In the genomic region with DNA sequence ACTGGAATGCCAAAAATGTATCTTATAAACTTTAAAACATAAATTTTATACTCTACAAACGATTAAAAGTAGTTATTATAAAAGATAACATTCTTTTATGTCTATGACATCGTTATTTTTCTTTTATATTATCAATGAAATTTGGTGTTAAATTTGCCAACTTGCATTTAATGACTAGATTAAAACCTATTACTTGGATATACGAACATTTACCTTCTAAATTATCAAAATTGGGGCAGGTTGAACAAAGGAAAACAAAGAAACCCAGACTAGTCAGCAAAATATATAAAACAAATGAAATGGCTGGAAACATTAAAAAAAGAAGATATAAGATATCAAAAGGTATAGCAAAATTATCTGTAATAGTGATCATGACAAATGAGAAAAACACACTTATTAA, we compare ENCODE assay signal across 2 cellular contexts.
TF ChIP-seq lines count a peak whose summit lies in the region.

No MANE protein-coding gene starts in this region.

TF ChIP-seq in HepG2, 621 proteins besides CTCF, POLR2A, EP300 and RAD21:
- TF ChIP-seq AGO2 (optimal IDR thresholded peaks at IDR 0.05; ENCODE audit: low read depth, low read length) (no peak), ZNF484 (CRISPR knock-in tag; IDR thresholded peaks at IDR 0.05; ENCODE audit: borderline replicate concordance, low read depth) (no peak), MAFK (conservative IDR thresholded peaks at IDR 0.05 in 1 of 2, IDR thresholded peaks at IDR 0.05 in 1 of 2; ENCODE audit: low read length in 2 of 2) (peak; percentile 33 to 39; a peak in 2 of 4 replicates), NR1H2 (CRISPR knock-in tag; IDR thresholded peaks at IDR 0.05; ENCODE audit: borderline replicate concordance, low read depth) (no peak), MAFF (IDR thresholded peaks at IDR 0.05; ENCODE audit: low read depth, low read length) (peak; percentile 35; the same call in 1 of the 2 replicates), ZNF224 (CRISPR knock-in tag; IDR thresholded peaks at IDR 0.05) (no peak)
- TF ChIP-seq, protein P1, sequence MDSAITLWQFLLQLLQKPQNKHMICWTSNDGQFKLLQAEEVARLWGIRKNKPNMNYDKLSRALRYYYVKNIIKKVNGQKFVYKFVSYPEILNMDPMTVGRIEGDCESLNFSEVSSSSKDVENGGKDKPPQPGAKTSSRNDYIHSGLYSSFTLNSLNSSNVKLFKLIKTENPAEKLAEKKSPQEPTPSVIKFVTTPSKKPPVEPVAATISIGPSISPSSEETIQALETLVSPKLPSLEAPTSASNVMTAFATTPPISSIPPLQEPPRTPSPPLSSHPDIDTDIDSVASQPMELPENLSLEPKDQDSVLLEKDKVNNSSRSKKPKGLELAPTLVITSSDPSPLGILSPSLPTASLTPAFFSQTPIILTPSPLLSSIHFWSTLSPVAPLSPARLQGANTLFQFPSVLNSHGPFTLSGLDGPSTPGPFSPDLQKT (CRISPR knock-in tag; IDR thresholded peaks at IDR 0.05; ENCODE audit: borderline replicate concordance) = no peak
- TF ChIP-seq, protein P2, sequence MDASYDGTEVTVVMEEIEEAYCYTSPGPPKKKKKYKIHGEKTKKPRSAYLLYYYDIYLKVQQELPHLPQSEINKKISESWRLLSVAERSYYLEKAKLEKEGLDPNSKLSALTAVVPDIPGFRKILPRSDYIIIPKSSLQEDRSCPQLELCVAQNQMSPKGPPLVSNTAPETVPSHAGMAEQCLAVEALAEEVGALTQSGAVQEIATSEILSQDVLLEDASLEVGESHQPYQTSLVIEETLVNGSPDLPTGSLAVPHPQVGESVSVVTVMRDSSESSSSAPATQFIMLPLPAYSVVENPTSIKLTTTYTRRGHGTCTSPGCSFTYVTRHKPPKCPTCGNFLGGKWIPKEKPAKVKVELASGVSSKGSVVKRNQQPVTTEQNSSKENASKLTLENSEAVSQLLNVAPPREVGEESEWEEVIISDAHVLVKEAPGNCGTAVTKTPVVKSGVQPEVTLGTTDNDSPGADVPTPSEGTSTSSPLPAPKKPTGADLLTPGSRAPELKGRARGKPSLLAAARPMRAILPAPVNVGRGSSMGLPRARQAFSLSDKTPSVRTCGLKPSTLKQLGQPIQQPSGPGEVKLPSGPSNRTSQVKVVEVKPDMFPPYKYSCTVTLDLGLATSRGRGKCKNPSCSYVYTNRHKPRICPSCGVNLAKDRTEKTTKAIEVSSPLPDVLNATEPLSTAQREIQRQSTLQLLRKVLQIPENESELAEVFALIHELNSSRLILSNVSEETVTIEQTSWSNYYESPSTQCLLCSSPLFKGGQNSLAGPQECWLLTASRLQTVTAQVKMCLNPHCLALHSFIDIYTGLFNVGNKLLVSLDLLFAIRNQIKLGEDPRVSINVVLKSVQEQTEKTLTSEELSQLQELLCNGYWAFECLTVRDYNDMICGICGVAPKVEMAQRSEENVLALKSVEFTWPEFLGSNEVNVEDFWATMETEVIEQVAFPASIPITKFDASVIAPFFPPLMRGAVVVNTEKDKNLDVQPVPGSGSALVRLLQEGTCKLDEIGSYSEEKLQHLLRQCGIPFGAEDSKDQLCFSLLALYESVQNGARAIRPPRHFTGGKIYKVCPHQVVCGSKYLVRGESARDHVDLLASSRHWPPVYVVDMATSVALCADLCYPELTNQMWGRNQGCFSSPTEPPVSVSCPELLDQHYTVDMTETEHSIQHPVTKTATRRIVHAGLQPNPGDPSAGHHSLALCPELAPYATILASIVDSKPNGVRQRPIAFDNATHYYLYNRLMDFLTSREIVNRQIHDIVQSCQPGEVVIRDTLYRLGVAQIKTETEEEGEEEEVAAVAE (CRISPR knock-in tag; IDR thresholded peaks at IDR 0.05; ENCODE audit: borderline replicate concordance) = no peak

TF ChIP-seq in HEK293, 187 proteins besides CTCF, POLR2A, EP300 and RAD21:
- TF ChIP-seq ATF2 (tag by site-specific recombination; IDR thresholded peaks at IDR 0.05; ENCODE audit: low read depth) (0 out of 2 replicates have a peak, but pooled peaks have one; percentile 23), TRIM28 (IDR thresholded peaks at IDR 0.05; ENCODE audit: borderline replicate concordance, low read length) (no peak), ZNF610 (tag by site-specific recombination; IDR thresholded peaks at IDR 0.05; ENCODE audit: borderline replicate concordance) (no peak), ZNF449 (tag by site-specific recombination; IDR thresholded peaks at IDR 0.05) (no peak), TCF7L2 (IDR thresholded peaks at IDR 0.05; ENCODE audit: borderline replicate concordance, low read depth, low read length) (no peak), ZNF521 (tag by site-specific recombination; IDR thresholded peaks at IDR 0.05) (no peak), ZNF596 (tag by site-specific recombination; IDR thresholded peaks at IDR 0.05) (no peak), ZNF837 (tag by site-specific recombination; IDR thresholded peaks at IDR 0.05) (no peak)
